ENCODE assay signal across 19 cellular contexts in genomic region chr10:101643546-101643945, GRCh38.
"Had no signal": no experiment of that assay in that cellular context is flagged by ENCODE, and none has a peak within 500 bp of the region (broad histone marks: within the 10 kb centered on the region; RNA-seq: fewer than 3 reads in every experiment).

No MANE protein-coding gene starts in this region.

- H3K27me3 ChIP-seq: gastrocnemius medialis, ovary, suprapubic skin, transverse colon, uterus had no signal

- H3K27me3 Mint-ChIP-seq: activated naive CD8-positive, alpha-beta T cell; naive thymus-derived CD4-positive, alpha-beta T cell; stimulated activated naive CD8-positive, alpha-beta T cell treated with anti-CD3 and anti-CD28 coated beads, Interleukin-15, Interleukin-2, amounts not matched to agents 100 ng/mL and 50 ng/mL, for 24 hours had no signal

- ATAC-seq: esophagus mucosa; gastrocnemius medialis; left ventricle myocardium superior; naive thymus-derived CD4-positive, alpha-beta T cell; psoas muscle; right cardiac atrium had no signal

- H3K4me1 ChIP-seq: psoas muscle, suprapubic skin, transverse colon, uterus had no signal

- H3K9me3 Mint-ChIP-seq: naive thymus-derived CD4-positive, alpha-beta T cell; stimulated activated naive CD8-positive, alpha-beta T cell treated with anti-CD3 and anti-CD28 coated beads, Interleukin-15, Interleukin-2, amounts not matched to agents 100 ng/mL and 50 ng/mL, for 24 hours had no signal

- H3K9me3 ChIP-seq: gastrocnemius medialis, ovary, psoas muscle, suprapubic skin, transverse colon, uterus had no signal

- H3K4me3 ChIP-seq: gastrocnemius medialis, ovary, psoas muscle, skin epidermis, suprapubic skin, transverse colon, uterus had no signal

- H3K27ac ChIP-seq: gastrocnemius medialis, ovary, psoas muscle, skin epidermis, suprapubic skin, transverse colon, uterus, WERI-Rb-1 had no signal

- H3K4me3 Mint-ChIP-seq: activated naive CD8-positive, alpha-beta T cell; naive thymus-derived CD4-positive, alpha-beta T cell; stimulated activated naive CD8-positive, alpha-beta T cell treated with anti-CD3 and anti-CD28 coated beads, Interleukin-15, Interleukin-2, amounts not matched to agents 100 ng/mL and 50 ng/mL, for 24 hours had no signal

- H3K36me3 ChIP-seq: gastrocnemius medialis, ovary, transverse colon, uterus, WERI-Rb-1 had no signal

- DNase-seq: activated CD4-positive, alpha-beta T cell treated with anti-CD3 and anti-CD28 coated beads, Interleukin-2, amount 50 U/mL, for 4 hours; activated gamma-delta T cell treated with Interleukin-2 at 50 U/mL for 16 hours; cerebellar nuclear complex; effector CD4-positive, alpha-beta T cell; gastrocnemius medialis; left ventricle myocardium superior; mesenchymal stem cell; naive thymus-derived CD4-positive, alpha-beta T cell; ovary; psoas muscle; right cardiac atrium; transverse colon; uterus; WERI-Rb-1 had no signal
